Comparison of ENCODE assay signal across 1 cellular context in genomic region chr20:32674362-32674789, GRCh38.
TF ChIP-seq lines count a peak whose summit lies in the region.

No MANE protein-coding gene starts in this region.

TF ChIP-seq in HepG2, 621 proteins besides CTCF, POLR2A, EP300 and RAD21 (continued from another document and continues in another):
- TF ChIP-seq ZBTB46 (CRISPR knock-in tag; IDR thresholded peaks at IDR 0.05; ENCODE audit: borderline replicate concordance) (no peak), ZNF850 (CRISPR knock-in tag; conservative IDR thresholded peaks at IDR 0.05) (no peak), SCMH1 (CRISPR knock-in tag; IDR thresholded peaks at IDR 0.05; ENCODE audit: borderline replicate concordance) (no peak), KDM5B (CRISPR knock-in tag; IDR thresholded peaks at IDR 0.05; ENCODE audit: borderline replicate concordance) (no peak), PBX3 (CRISPR knock-in tag; IDR thresholded peaks at IDR 0.05; ENCODE audit: borderline replicate concordance) (no peak), ZNF841 (CRISPR knock-in tag; IDR thresholded peaks at IDR 0.05; ENCODE audit: borderline replicate concordance) (no peak), HIC2 (CRISPR knock-in tag; IDR thresholded peaks at IDR 0.05; ENCODE audit: low read depth) (0 out of 2 replicates have a peak, but pooled peaks have one; percentile 26), CENPT (CRISPR knock-in tag; IDR thresholded peaks at IDR 0.05; ENCODE audit: low read depth) (no peak), ATAD3A (CRISPR knock-in tag; IDR thresholded peaks at IDR 0.05) (no peak), ZNF543 (CRISPR knock-in tag; IDR thresholded peaks at IDR 0.05) (no peak), ATF6 (CRISPR knock-in tag; conservative IDR thresholded peaks at IDR 0.05) (no peak), RBM39 (IDR thresholded peaks at IDR 0.05; ENCODE audit: low read depth, low read length, poor library complexity, severe bottlenecking) (no peak), ZBTB7A (CRISPR knock-in tag; IDR thresholded peaks at IDR 0.05) (no peak), ZNF362 (CRISPR knock-in tag; IDR thresholded peaks at IDR 0.05; ENCODE audit: borderline replicate concordance) (peak; percentile 69; the same call in 1 of the 2 replicates), POLR2AphosphoS2 (IDR thresholded peaks at IDR 0.05; ENCODE audit: low read depth, low read length) (no peak), MAZ (IDR thresholded peaks at IDR 0.05; ENCODE audit: borderline replicate concordance, low read depth, low read length) (peak; percentile 10; the same call in 1 of the 2 replicates), MAZ (CRISPR knock-in tag; IDR thresholded peaks at IDR 0.05; ENCODE audit: low read depth) (no peak), ZNF496 (CRISPR knock-in tag; IDR thresholded peaks at IDR 0.05; ENCODE audit: insufficient replicate concordance) (no peak), HINFP (CRISPR knock-in tag; IDR thresholded peaks at IDR 0.05; ENCODE audit: low read depth) (no peak), PCBP2 (optimal IDR thresholded peaks at IDR 0.05; ENCODE audit: low read depth, low read length, poor library complexity, severe bottlenecking) (no peak), ZFP91 (CRISPR knock-in tag; IDR thresholded peaks at IDR 0.05; ENCODE audit: borderline replicate concordance) (no peak), MXD1 (CRISPR knock-in tag; IDR thresholded peaks at IDR 0.05) (no peak), ZNF567 (CRISPR knock-in tag; IDR thresholded peaks at IDR 0.05; ENCODE audit: borderline replicate concordance) (no peak), PATZ1 (CRISPR knock-in tag; IDR thresholded peaks at IDR 0.05) (peak; percentile 27; the same call in 1 of the 2 replicates), ESRRA (CRISPR knock-in tag; IDR thresholded peaks at IDR 0.05; ENCODE audit: low read depth) (no peak), HCFC1 (IDR thresholded peaks at IDR 0.05; ENCODE audit: low read depth, low read length) (no peak), HMG20A (CRISPR knock-in tag; IDR thresholded peaks at IDR 0.05; ENCODE audit: borderline replicate concordance) (no peak), PLRG1 (conservative IDR thresholded peaks at IDR 0.05) (no peak), ZSCAN30 (CRISPR knock-in tag; IDR thresholded peaks at IDR 0.05) (no peak), ZNF713 (CRISPR knock-in tag; IDR thresholded peaks at IDR 0.05) (no peak), MZF1 (CRISPR knock-in tag; IDR thresholded peaks at IDR 0.05; ENCODE audit: borderline replicate concordance) (no peak), MTERF4 (CRISPR knock-in tag; IDR thresholded peaks at IDR 0.05) (no peak), ZNF234 (CRISPR knock-in tag; conservative IDR thresholded peaks at IDR 0.05) (no peak), STAG1 (CRISPR knock-in tag; IDR thresholded peaks at IDR 0.05) (peak; percentile 98), GLMP (CRISPR knock-in tag; IDR thresholded peaks at IDR 0.05; ENCODE audit: borderline replicate concordance) (no peak), SMARCC2 (IDR thresholded peaks at IDR 0.05) (no peak), JDP2 (CRISPR knock-in tag; IDR thresholded peaks at IDR 0.05; ENCODE audit: borderline replicate concordance) (no peak), ZNF124 (CRISPR knock-in tag; IDR thresholded peaks at IDR 0.05) (no peak), MLXIP (CRISPR knock-in tag; IDR thresholded peaks at IDR 0.05; ENCODE audit: borderline replicate concordance) (no peak)
